ENCODE assay signal across 1 cellular context in the genomic region with DNA sequence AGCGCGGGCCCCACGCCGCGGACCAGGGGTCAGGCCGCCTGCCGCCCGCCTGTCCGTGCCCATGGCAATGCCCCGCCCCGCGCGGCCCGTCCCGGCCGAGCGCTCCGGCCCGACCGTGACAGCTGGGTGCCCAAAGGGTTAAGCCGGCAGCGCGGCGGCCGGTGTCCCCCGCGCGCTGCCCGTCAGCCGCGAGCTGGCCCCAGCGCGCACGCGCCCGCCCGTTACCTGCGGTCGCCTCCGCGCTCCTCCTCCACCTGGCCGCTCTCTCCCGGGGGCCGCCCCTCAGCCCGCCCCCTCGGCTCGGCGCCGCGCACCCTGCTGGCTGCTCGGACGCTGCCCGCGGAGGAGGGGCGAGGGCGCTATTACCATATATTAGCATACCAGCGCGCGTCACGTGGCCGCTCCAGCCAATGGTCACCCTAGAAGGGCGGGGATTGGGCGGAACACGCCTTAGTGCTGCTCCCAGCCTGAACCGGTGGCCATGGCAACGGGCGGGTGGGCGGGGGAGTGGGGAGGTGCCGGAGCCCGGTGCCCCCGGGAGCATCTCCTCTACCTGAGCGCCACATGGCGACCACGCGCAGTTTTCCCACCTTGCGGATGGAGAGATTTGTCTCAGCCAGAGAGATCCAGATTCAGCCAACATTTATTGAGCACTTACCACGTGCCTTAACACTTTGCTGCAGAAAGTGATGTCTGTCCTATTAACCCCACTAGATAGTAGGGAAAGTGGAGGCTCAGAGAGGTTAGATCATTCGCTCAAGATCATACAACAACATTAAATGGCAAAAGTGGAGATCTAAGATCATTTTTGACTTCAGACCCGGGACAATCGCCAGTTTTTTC.
TF ChIP-seq lines count a peak whose summit lies in the region.

PHC2 (minus strand) TSS at position 345 of the 843 bp plus-strand sequence. CDS start 55,556 bp downstream, outside the sequence.

TF ChIP-seq in K562, 482 proteins besides CTCF, POLR2A, EP300 and RAD21 (continued from another document and continues in another):
- no peak for TF ChIP-seq ATF2 (CRISPR knock-in tag; IDR thresholded peaks at IDR 0.05)
- TF ChIP-seq ZNF134 (CRISPR knock-in tag; conservative IDR thresholded peaks at IDR 0.05): no peak
- TF ChIP-seq FOSL1 (tag; conservative IDR thresholded peaks at IDR 0.05): no peak
- TF ChIP-seq ZBTB7A (IDR thresholded peaks at IDR 0.05; ENCODE audit: borderline replicate concordance, control insufficient read depth, low read depth, low read length): peak; percentile 87; the same call in 1 of the 2 replicates
- no peak for TF ChIP-seq NELFE (IDR thresholded peaks at IDR 0.05; ENCODE audit: insufficient read depth, insufficient read length)
- no peak for TF ChIP-seq ZNF561 (CRISPR knock-in tag; conservative IDR thresholded peaks at IDR 0.05)
- no peak for TF ChIP-seq GTF2E2 (tag; IDR thresholded peaks at IDR 0.05)
- TF ChIP-seq NRF1 (conservative IDR thresholded peaks at IDR 0.05 in 1 of 2, IDR thresholded peaks at IDR 0.05 in 1 of 2): peak; percentile 89 to 91; a peak in 3 of 4 replicates
- no peak for TF ChIP-seq SRSF1 (IDR thresholded peaks at IDR 0.05; ENCODE audit: low read depth, low read length)
- no peak for TF ChIP-seq RBM15 (IDR thresholded peaks at IDR 0.05; ENCODE audit: insufficient read depth, low read length)
- TF ChIP-seq ZSCAN29 (IDR thresholded peaks at IDR 0.05): no peak
- no peak for TF ChIP-seq ETV6 (IDR thresholded peaks at IDR 0.05; ENCODE audit: borderline replicate concordance in 1 of 2, low read depth in 2 of 2, low read length in 1 of 2)
- TF ChIP-seq ETV6 (CRISPR knock-in tag; IDR thresholded peaks at IDR 0.05; ENCODE audit: borderline replicate concordance): no peak
- TF ChIP-seq CBFA2T2 (conservative IDR thresholded peaks at IDR 0.05): peak; percentile 29; the same call in 1 of the 2 replicates
- TF ChIP-seq, protein P1, sequence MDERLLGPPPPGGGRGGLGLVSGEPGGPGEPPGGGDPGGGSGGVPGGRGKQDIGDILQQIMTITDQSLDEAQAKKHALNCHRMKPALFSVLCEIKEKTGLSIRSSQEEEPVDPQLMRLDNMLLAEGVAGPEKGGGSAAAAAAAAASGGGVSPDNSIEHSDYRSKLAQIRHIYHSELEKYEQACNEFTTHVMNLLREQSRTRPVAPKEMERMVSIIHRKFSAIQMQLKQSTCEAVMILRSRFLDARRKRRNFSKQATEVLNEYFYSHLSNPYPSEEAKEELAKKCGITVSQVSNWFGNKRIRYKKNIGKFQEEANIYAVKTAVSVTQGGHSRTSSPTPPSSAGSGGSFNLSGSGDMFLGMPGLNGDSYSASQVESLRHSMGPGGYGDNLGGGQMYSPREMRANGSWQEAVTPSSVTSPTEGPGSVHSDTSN (CRISPR knock-in tag; IDR thresholded peaks at IDR 0.05; ENCODE audit: low read depth): no peak
- TF ChIP-seq, protein P1 (tag; conservative IDR thresholded peaks at IDR 0.05; ENCODE audit: low read depth): no peak
- TF ChIP-seq, protein P2, sequence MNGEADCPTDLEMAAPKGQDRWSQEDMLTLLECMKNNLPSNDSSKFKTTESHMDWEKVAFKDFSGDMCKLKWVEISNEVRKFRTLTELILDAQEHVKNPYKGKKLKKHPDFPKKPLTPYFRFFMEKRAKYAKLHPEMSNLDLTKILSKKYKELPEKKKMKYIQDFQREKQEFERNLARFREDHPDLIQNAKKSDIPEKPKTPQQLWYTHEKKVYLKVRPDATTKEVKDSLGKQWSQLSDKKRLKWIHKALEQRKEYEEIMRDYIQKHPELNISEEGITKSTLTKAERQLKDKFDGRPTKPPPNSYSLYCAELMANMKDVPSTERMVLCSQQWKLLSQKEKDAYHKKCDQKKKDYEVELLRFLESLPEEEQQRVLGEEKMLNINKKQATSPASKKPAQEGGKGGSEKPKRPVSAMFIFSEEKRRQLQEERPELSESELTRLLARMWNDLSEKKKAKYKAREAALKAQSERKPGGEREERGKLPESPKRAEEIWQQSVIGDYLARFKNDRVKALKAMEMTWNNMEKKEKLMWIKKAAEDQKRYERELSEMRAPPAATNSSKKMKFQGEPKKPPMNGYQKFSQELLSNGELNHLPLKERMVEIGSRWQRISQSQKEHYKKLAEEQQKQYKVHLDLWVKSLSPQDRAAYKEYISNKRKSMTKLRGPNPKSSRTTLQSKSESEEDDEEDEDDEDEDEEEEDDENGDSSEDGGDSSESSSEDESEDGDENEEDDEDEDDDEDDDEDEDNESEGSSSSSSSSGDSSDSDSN (IDR thresholded peaks at IDR 0.05; ENCODE audit: borderline replicate concordance in 1 of 2, low read depth in 2 of 2, low read length in 2 of 2): no peak
- TF ChIP-seq, protein P3, sequence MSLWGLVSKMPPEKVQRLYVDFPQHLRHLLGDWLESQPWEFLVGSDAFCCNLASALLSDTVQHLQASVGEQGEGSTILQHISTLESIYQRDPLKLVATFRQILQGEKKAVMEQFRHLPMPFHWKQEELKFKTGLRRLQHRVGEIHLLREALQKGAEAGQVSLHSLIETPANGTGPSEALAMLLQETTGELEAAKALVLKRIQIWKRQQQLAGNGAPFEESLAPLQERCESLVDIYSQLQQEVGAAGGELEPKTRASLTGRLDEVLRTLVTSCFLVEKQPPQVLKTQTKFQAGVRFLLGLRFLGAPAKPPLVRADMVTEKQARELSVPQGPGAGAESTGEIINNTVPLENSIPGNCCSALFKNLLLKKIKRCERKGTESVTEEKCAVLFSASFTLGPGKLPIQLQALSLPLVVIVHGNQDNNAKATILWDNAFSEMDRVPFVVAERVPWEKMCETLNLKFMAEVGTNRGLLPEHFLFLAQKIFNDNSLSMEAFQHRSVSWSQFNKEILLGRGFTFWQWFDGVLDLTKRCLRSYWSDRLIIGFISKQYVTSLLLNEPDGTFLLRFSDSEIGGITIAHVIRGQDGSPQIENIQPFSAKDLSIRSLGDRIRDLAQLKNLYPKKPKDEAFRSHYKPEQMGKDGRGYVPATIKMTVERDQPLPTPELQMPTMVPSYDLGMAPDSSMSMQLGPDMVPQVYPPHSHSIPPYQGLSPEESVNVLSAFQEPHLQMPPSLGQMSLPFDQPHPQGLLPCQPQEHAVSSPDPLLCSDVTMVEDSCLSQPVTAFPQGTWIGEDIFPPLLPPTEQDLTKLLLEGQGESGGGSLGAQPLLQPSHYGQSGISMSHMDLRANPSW (CRISPR knock-in tag; IDR thresholded peaks at IDR 0.05): no peak
- TF ChIP-seq ZBTB1 (CRISPR knock-in tag; IDR thresholded peaks at IDR 0.05; ENCODE audit: borderline replicate concordance, low read depth): no peak; the same call in none of the 2 replicates
- TF ChIP-seq FOXJ2 (tag; IDR thresholded peaks at IDR 0.05): no peak
- TF ChIP-seq ZNF140 (CRISPR knock-in tag; IDR thresholded peaks at IDR 0.05): no peak
- no peak for TF ChIP-seq ZNF551 (CRISPR knock-in tag; IDR thresholded peaks at IDR 0.05)
- no peak for TF ChIP-seq POLR2H (tag; IDR thresholded peaks at IDR 0.05; ENCODE audit: low read depth)
- TF ChIP-seq ZNF121 (CRISPR knock-in tag; conservative IDR thresholded peaks at IDR 0.05): no peak
- no peak for TF ChIP-seq SRSF3 (IDR thresholded peaks at IDR 0.05; ENCODE audit: insufficient read depth, low read length)
- TF ChIP-seq YY1 (IDR thresholded peaks at IDR 0.05; ENCODE audit: borderline replicate concordance in 1 of 3, control insufficient read depth in 1 of 3, extremely low read depth in 1 of 3, insufficient read depth in 3 of 3, insufficient read length in 1 of 3, insufficient replicate concordance in 2 of 3, low read depth in 1 of 3, low read length in 2 of 3): no peak
- no peak for TF ChIP-seq NFIX (CRISPR knock-in tag; IDR thresholded peaks at IDR 0.05; ENCODE audit: low read depth)
- peak; percentile 30; the same call in 1 of the 2 replicates for TF ChIP-seq CREB3L1 (IDR thresholded peaks at IDR 0.05; ENCODE audit: borderline replicate concordance, low read depth)
- TF ChIP-seq KAT7 (CRISPR knock-in tag; IDR thresholded peaks at IDR 0.05; ENCODE audit: borderline replicate concordance): no peak
- no peak for TF ChIP-seq SETDB1 (IDR thresholded peaks at IDR 0.05; ENCODE audit: low read length)
- no peak for TF ChIP-seq ESRRB (CRISPR knock-in tag; IDR thresholded peaks at IDR 0.05; ENCODE audit: borderline replicate concordance)
- TF ChIP-seq JUND (IDR thresholded peaks at IDR 0.05; ENCODE audit: borderline replicate concordance, low read depth, low read length): no peak
- no peak for TF ChIP-seq JUND (tag; IDR thresholded peaks at IDR 0.05; ENCODE audit: borderline replicate concordance, low read depth, low read length)
- no peak for TF ChIP-seq DMBX1 (CRISPR knock-in tag; IDR thresholded peaks at IDR 0.05; ENCODE audit: borderline replicate concordance)
- no peak for TF ChIP-seq ELF2 (CRISPR knock-in tag; IDR thresholded peaks at IDR 0.05)
- no peak for TF ChIP-seq CBFB (CRISPR knock-in tag; IDR thresholded peaks at IDR 0.05)
- TF ChIP-seq SIN3B (IDR thresholded peaks at IDR 0.05; ENCODE audit: low read depth): peak; percentile 32; the same call in 1 of the 2 replicates
- no peak for TF ChIP-seq TGIF2 (CRISPR knock-in tag; IDR thresholded peaks at IDR 0.05)
- TF ChIP-seq MLLT1 (IDR thresholded peaks at IDR 0.05): no peak
- TF ChIP-seq, protein P4, sequence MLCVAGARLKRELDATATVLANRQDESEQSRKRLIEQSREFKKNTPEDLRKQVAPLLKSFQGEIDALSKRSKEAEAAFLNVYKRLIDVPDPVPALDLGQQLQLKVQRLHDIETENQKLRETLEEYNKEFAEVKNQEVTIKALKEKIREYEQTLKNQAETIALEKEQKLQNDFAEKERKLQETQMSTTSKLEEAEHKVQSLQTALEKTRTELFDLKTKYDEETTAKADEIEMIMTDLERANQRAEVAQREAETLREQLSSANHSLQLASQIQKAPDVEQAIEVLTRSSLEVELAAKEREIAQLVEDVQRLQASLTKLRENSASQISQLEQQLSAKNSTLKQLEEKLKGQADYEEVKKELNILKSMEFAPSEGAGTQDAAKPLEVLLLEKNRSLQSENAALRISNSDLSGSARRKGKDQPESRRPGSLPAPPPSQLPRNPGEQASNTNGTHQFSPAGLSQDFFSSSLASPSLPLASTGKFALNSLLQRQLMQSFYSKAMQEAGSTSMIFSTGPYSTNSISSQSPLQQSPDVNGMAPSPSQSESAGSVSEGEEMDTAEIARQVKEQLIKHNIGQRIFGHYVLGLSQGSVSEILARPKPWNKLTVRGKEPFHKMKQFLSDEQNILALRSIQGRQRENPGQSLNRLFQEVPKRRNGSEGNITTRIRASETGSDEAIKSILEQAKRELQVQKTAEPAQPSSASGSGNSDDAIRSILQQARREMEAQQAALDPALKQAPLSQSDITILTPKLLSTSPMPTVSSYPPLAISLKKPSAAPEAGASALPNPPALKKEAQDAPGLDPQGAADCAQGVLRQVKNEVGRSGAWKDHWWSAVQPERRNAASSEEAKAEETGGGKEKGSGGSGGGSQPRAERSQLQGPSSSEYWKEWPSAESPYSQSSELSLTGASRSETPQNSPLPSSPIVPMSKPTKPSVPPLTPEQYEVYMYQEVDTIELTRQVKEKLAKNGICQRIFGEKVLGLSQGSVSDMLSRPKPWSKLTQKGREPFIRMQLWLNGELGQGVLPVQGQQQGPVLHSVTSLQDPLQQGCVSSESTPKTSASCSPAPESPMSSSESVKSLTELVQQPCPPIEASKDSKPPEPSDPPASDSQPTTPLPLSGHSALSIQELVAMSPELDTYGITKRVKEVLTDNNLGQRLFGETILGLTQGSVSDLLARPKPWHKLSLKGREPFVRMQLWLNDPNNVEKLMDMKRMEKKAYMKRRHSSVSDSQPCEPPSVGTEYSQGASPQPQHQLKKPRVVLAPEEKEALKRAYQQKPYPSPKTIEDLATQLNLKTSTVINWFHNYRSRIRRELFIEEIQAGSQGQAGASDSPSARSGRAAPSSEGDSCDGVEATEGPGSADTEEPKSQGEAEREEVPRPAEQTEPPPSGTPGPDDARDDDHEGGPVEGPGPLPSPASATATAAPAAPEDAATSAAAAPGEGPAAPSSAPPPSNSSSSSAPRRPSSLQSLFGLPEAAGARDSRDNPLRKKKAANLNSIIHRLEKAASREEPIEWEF (CRISPR knock-in tag; IDR thresholded peaks at IDR 0.05): no peak
- TF ChIP-seq BRCA1 (IDR thresholded peaks at IDR 0.05): no peak
- no peak for TF ChIP-seq BRCA1 (CRISPR knock-in tag; IDR thresholded peaks at IDR 0.05)
